ENCODE assay signal across 1 cellular context in the genomic region with DNA sequence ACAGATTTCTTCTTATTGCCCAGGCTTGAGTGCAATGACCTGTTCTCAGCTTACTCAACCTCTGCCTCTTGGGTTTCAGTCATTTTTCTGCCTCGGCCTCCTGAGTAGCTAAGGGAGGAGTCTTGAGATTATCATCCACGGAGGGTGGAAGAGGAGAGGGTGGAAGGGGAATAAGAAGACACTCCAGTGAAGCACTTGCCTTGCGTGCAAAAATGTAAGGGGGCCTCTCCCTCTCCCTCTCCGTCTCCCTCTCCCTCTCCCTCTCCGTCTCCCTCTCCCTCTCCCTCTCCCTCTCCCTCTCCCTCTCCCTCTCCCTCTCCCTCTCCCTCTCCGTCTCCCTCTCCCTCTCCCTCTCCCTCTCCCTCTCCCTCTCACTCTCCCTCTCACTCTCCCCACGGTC. TPM values are rescaled to one million over a fixed set of nuclear protein-coding genes. Genes with fewer than 3 reads are reported as not detected.
"Had no signal": no experiment of that assay in that cellular context is flagged by ENCODE, and none has a peak within 500 bp of the region (broad histone marks: within the 10 kb centered on the region; RNA-seq: fewer than 3 reads in every experiment).

No MANE protein-coding gene starts in this region.

RNA-seq across cellular contexts. Expression of gene CLEC18C, which starts 29.9 kb away (rescaled TPM):
- total RNA-seq: M059J had no signal
